In the genomic region with DNA sequence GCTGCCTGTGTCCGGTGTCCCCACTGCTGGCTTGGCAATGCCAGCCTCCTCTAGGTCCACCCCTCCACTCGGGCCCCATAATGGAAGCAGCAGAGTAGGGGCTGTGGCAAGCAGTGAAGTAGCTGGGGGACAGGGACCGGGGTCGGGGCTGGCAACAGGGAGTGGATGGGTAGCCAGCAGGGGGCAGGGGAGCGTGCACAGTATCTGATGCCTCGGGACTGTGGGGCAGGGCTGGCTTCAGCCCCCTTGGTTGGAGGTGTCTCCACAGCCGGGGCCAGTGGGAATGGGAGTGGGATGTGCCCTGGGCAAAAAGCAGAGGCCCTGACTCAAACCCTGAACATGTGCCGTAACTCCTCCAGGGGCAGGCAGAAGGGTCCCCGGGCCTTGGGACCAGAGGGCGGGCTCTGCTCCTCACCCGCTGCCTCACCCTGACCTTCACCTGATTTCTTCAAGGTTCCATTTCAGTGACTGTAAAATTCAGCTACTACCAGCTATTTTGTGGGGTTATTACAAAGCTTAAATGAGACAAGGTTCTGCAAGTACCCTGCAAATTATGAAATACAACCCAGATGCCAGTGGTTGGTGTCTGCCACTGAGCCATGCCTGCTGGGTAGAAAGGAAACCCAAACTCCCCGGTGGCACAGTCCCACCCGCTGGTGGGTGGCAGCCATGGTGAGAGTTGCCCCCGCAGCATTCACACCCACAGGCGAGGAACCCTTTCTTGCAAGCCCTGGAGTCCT, we compare ENCODE assay signal across 8 cellular contexts.
DNase-seq lines count a peak whose midpoint lies in the region; ATAC-seq, FAIRE-seq and TF ChIP-seq lines count a peak whose summit lies in the region.
"Not testable (repeated sequence)": the region's sequence is repeated elsewhere in the genome, so short reads cannot be mapped to it uniquely, and the experiment has no call there.

No MANE protein-coding gene starts in this region.

- intact Hi-C loops in activated T-helper 1 cell treated with anti-CD3 and anti-CD28 coated beads, Interleukin-12 subunit alpha, Interleukin-12 subunit beta, Interleukin-2, Interleukin-4 antibody, amounts not matched to agents 30 ng/mL and 10 ng/mL and 1 ng/mL, durations not matched to agents 14 hours and 24 hours and 36 hours (cut with micrococcal nuclease); HepG2 (cut with micrococcal nuclease; ENCODE audit: unreplicated experiment); spleen (cut with DNase I; ENCODE audit: low total_unique reads): not testable (repeated sequence)

- not testable (repeated sequence) for H3K9me3 ChIP-seq in BLaER1; endodermal cell (ENCODE audit: control insufficient read depth, low read length); HepG2 (ENCODE audit: low read length); spleen

- not testable (repeated sequence) for FAIRE-seq in HepG2 (lab: Jason Lieb, UNC)

- peaks cover 34% of the 10 kb centered on the region for H3K36me3 Mint-ChIP-seq in T-helper 1 cell treated with Interleukin-12 subunit alpha and Interleukin-12 subunit beta and Interleukin-4 antibody, amounts not matched to agents 30 μg/mL and 1 μg/mL, for 36 hours (ENCODE audit: low read depth)
- peaks cover 36% of the 10 kb centered on the region for H3K36me3 Mint-ChIP-seq in activated T-helper 1 cell treated with anti-CD3 and anti-CD28 coated beads, Interleukin-12 subunit alpha, Interleukin-12 subunit beta, Interleukin-2, Interleukin-4 antibody, amounts not matched to agents 30 ng/mL and 10 ng/mL and 1 ng/mL, durations not matched to agents 14 hours and 24 hours and 36 hours (ENCODE audit: low read depth)
- H3K36me3 Mint-ChIP-seq in endodermal cell (ENCODE audit: low read depth) = not testable (repeated sequence)

- H3K4me2 ChIP-seq in BLaER1 = peak overlapping the region; percentile 90
- H3K4me2 ChIP-seq in HepG2 (ENCODE audit: low read depth, low read length) = not testable (repeated sequence)

- H2AFZ ChIP-seq in HepG2 (ENCODE audit: low read length) = not testable (repeated sequence)

- peak overlapping the region; percentile 51 for H3K4me3 ChIP-seq in BLaER1
- not testable (repeated sequence) for H3K4me3 ChIP-seq in endodermal cell (ENCODE audit: low read length); HepG2 (replicated peaks in 1 of 3; ENCODE audit: insufficient read depth in 1 of 3, low read depth in 2 of 3, low read length in 3 of 3); spleen

- CTCF ChIA-PET in HepG2 (lab: Yijun Ruan, JAX; ENCODE audit: low intra/inter-chr PET ratio, low total read pairs) = not testable (repeated sequence)

- not testable (repeated sequence) for H3K79me2 ChIP-seq in HepG2 (ENCODE audit: insufficient read depth, low read length)

- TF ChIP-seq CTCF in GM13976 (IDR thresholded peaks at IDR 0.05; ENCODE audit: borderline replicate concordance, control extremely low read depth, extremely low read depth, insufficient read depth, missing control alignments); spleen (IDR thresholded peaks at IDR 0.05 in 8 of 11, conservative IDR thresholded peaks at IDR 0.05 in 3 of 11): not testable (repeated sequence)
- TF ChIP-seq CTCF in endodermal cell (conservative IDR thresholded peaks at IDR 0.05) = peak; percentile 57
- peak; percentile 54 for TF ChIP-seq CTCF in HepG2 (CRISPR knock-in tag; IDR thresholded peaks at IDR 0.05)

- not testable (repeated sequence) for H4K20me1 ChIP-seq in BLaER1; HepG2 (ENCODE audit: insufficient read depth, low read length)

- BruUV-seq in HepG2 (replicated peaks; lab: Mats Ljungman, UMichigan) = not testable (repeated sequence)

- WGBS in endodermal cell (ENCODE audit: insufficient coverage in 1 of 2, insufficient read length in 1 of 2), 2 experiments = 83% methylated on average over 10 of the region's 15 CpGs; no CpG with 5 or more reads in 1 of the 2 experiments
- WGBS in HepG2 (ENCODE audit: low lambda C conversion rate) = 85% methylated on average over 11 of the region's 15 CpGs
- 60 to 76% (median 70%) methylated on average over 2 to 13 of the region's 15 CpGs for WGBS in spleen, 5 donors

- not testable (repeated sequence) for H3K9me3 Mint-ChIP-seq in T-helper 1 cell treated with Interleukin-12 subunit alpha and Interleukin-12 subunit beta and Interleukin-4 antibody, amounts not matched to agents 30 μg/mL and 1 μg/mL, for 36 hours; activated T-helper 1 cell treated with anti-CD3 and anti-CD28 coated beads, Interleukin-12 subunit alpha, Interleukin-12 subunit beta, Interleukin-2, Interleukin-4 antibody, amounts not matched to agents 30 ng/mL and 10 ng/mL and 1 ng/mL, durations not matched to agents 14 hours and 24 hours and 36 hours; endodermal cell

- not testable (repeated sequence) for H3K27me3 ChIP-seq in BLaER1; endodermal cell (ENCODE audit: control insufficient read depth, insufficient read depth, low read length, poor library complexity, severe bottlenecking); HepG2 (ENCODE audit: control insufficient read depth in 1 of 2, insufficient read depth in 2 of 2, low read length in 2 of 2); spleen (replicated peaks in 1 of 7)

- not testable (repeated sequence) for TF ChIP-seq POLR2A in HepG2 (IDR thresholded peaks at IDR 0.05; ENCODE audit: insufficient read depth in 1 of 2, low read depth in 2 of 2, low read length in 2 of 2); spleen (IDR thresholded peaks at IDR 0.05)

- POLR2A ChIA-PET in HepG2 (lab: Yijun Ruan, JAX) = not testable (repeated sequence)

- H3K36me3 ChIP-seq in BLaER1 (peaks cover 13% of the 10 kb centered on the region), spleen (peaks cover 0 to 81% (median 8%) of the 10 kb centered on the region in 6 donors)
- not testable (repeated sequence) for H3K36me3 ChIP-seq in endodermal cell (ENCODE audit: control insufficient read depth, insufficient read depth, low read length); HepG2 (replicated peaks in 1 of 2; ENCODE audit: control insufficient read depth in 1 of 2, insufficient read depth in 2 of 2, low read length in 2 of 2)

- H3K27ac ChIP-seq in BLaER1 (peak overlapping the region; percentile 91), spleen (peak overlapping the region in 1 of 8 donors; percentile 33)
- H3K27ac ChIP-seq in endodermal cell (ENCODE audit: low read depth, low read length); HepG2 (ENCODE audit: extremely low read length, insufficient read depth, low read length): not testable (repeated sequence)

- ATAC-seq in HepG2 = peak; percentile 79

- H3K4me1 ChIP-seq in BLaER1 (peaks cover 81% of the 10 kb centered on the region), spleen (peaks cover 0 to 44% (median 16%) of the 10 kb centered on the region in 6 donors)
- H3K4me1 ChIP-seq in endodermal cell (ENCODE audit: control insufficient read depth, insufficient read depth, low read length); HepG2 (ENCODE audit: insufficient read depth, low read length): not testable (repeated sequence)

- H3K4me3 Mint-ChIP-seq in T-helper 1 cell treated with Interleukin-12 subunit alpha and Interleukin-12 subunit beta and Interleukin-4 antibody, amounts not matched to agents 30 μg/mL and 1 μg/mL, for 36 hours; endodermal cell: not testable (repeated sequence)
- H3K4me3 Mint-ChIP-seq in activated T-helper 1 cell treated with anti-CD3 and anti-CD28 coated beads, Interleukin-12 subunit alpha, Interleukin-12 subunit beta, Interleukin-2, Interleukin-4 antibody, amounts not matched to agents 30 ng/mL and 10 ng/mL and 1 ng/mL, durations not matched to agents 14 hours and 24 hours and 36 hours = peak overlapping the region; percentile 11

- in situ Hi-C loops in GM13976 (cut with MboI; ENCODE audit: low sequenced_read_pairs, unreplicated experiment) = loop anchor here (25.0 kb wide), 1 partner anchor 139 kb away; no protein-coding TSS in a partner anchor
- in situ Hi-C loops in HepG2 (cut with HindIII; ENCODE audit: extremely low pct_ligation_motif_present, low pct_unique_long_range_greater_than_20kb) = not testable (repeated sequence)

- H3K27ac Mint-ChIP-seq in T-helper 1 cell treated with Interleukin-12 subunit alpha and Interleukin-12 subunit beta and Interleukin-4 antibody, amounts not matched to agents 30 μg/mL and 1 μg/mL, for 36 hours = peak overlapping the region; percentile 14
- H3K27ac Mint-ChIP-seq in activated T-helper 1 cell treated with anti-CD3 and anti-CD28 coated beads, Interleukin-12 subunit alpha, Interleukin-12 subunit beta, Interleukin-2, Interleukin-4 antibody, amounts not matched to agents 30 ng/mL and 10 ng/mL and 1 ng/mL, durations not matched to agents 14 hours and 24 hours and 36 hours; endodermal cell: not testable (repeated sequence)

- DNase-seq in GM13976 (ENCODE audit: low spot score) (peak; percentile 10), Kasumi-1 (lab: John Stamatoyannopoulos, UW) (peak; percentile 17 to 43), endodermal cell (peak; percentile 79), spleen (peak; percentile 78)
- DNase-seq in activated T-helper 1 cell treated with anti-CD3 and anti-CD28 coated beads, Interleukin-12 subunit alpha, Interleukin-12 subunit beta, Interleukin-2, Interleukin-4 antibody, amounts not matched to agents 30 ng/mL and 10 ng/mL and 1 ng/mL, durations not matched to agents 14 hours and 24 hours and 36 hours (ENCODE audit: low spot score); HepG2 (ENCODE audit: low spot score): not testable (repeated sequence)

- H3K9ac ChIP-seq in BLaER1 = peak overlapping the region; percentile 68
- H3K9ac ChIP-seq in endodermal cell (ENCODE audit: extremely low read depth, low read length, poor library complexity, severe bottlenecking); HepG2 (ENCODE audit: insufficient read depth, low read depth, low read length): not testable (repeated sequence)

- TF ChIP-seq EP300 in HepG2 (IDR thresholded peaks at IDR 0.05; ENCODE audit: low read depth in 2 of 2, low read length in 2 of 2); HepG2 (CRISPR knock-in tag; IDR thresholded peaks at IDR 0.05; ENCODE audit: borderline replicate concordance): not testable (repeated sequence)

- not testable (repeated sequence) for TF ChIP-seq RAD21 in HepG2 (CRISPR knock-in tag; IDR thresholded peaks at IDR 0.05)

- H3K4me1 Mint-ChIP-seq in T-helper 1 cell treated with Interleukin-12 subunit alpha and Interleukin-12 subunit beta and Interleukin-4 antibody, amounts not matched to agents 30 μg/mL and 1 μg/mL, for 36 hours (ENCODE audit: low read depth) = peaks cover 31% of the 10 kb centered on the region
- H3K4me1 Mint-ChIP-seq in activated T-helper 1 cell treated with anti-CD3 and anti-CD28 coated beads, Interleukin-12 subunit alpha, Interleukin-12 subunit beta, Interleukin-2, Interleukin-4 antibody, amounts not matched to agents 30 ng/mL and 10 ng/mL and 1 ng/mL, durations not matched to agents 14 hours and 24 hours and 36 hours (ENCODE audit: low read depth) = peaks cover 24% of the 10 kb centered on the region
- not testable (repeated sequence) for H3K4me1 Mint-ChIP-seq in endodermal cell

- not testable (repeated sequence) for H3K27me3 Mint-ChIP-seq in T-helper 1 cell treated with Interleukin-12 subunit alpha and Interleukin-12 subunit beta and Interleukin-4 antibody, amounts not matched to agents 30 μg/mL and 1 μg/mL, for 36 hours (ENCODE audit: low read depth); activated T-helper 1 cell treated with anti-CD3 and anti-CD28 coated beads, Interleukin-12 subunit alpha, Interleukin-12 subunit beta, Interleukin-2, Interleukin-4 antibody, amounts not matched to agents 30 ng/mL and 10 ng/mL and 1 ng/mL, durations not matched to agents 14 hours and 24 hours and 36 hours (ENCODE audit: insufficient read depth); endodermal cell (ENCODE audit: insufficient read depth)
